8 cellular contexts compared by ENCODE assay signal in the genomic region with DNA sequence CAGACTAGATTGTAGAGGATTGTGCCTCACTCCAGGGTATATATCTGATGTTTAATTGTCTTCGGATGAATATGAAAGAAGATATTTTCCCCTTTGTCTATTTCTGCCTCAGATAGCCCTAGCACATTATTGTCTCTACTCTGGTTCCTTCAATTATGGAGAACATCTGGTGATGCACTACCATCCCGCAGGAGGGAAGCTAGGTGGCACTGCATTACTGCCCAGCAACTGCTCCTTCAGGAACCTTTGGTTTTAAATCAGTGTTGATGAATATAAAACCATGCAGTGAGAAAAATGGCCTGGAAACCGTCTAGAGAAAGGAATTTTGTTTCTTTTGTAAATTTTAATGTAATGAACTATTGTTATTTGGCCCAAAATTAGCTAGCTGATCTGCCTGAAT.
DNase-seq lines count a peak whose midpoint lies in the region; ATAC-seq and TF ChIP-seq lines count a peak whose summit lies in the region.

No MANE protein-coding gene starts in this region.

- H3K4me1 ChIP-seq in left ventricle myocardium inferior (no peaks in the 10 kb centered on the region), upper lobe of left lung (no peaks in the 10 kb centered on the region)

- H3K27ac ChIP-seq in left ventricle myocardium inferior (replicated peaks), result no peak overlapping the region
- no peak overlapping the region for H3K27ac ChIP-seq in upper lobe of left lung

- H3K4me3 ChIP-seq in GM12865 (ENCODE audit: low read depth, low read length), result no peak overlapping the region
- H3K4me3 ChIP-seq in left ventricle myocardium inferior, result no peak overlapping the region
- no peak overlapping the region for H3K4me3 ChIP-seq in upper lobe of left lung

- TF ChIP-seq CTCF in GM12865 (IDR thresholded peaks at IDR 0.05; ENCODE audit: insufficient read depth, low read depth, low read length, missing control alignments), result peak; percentile 34
- peak; percentile 75 for TF ChIP-seq CTCF in left ventricle myocardium inferior (IDR thresholded peaks at IDR 0.05; ENCODE audit: borderline replicate concordance)
- peak; percentile 17 to 52 (median 40) for TF ChIP-seq CTCF in upper lobe of left lung (IDR thresholded peaks at IDR 0.05)

- intact Hi-C loops in left ventricle myocardium inferior (cut with micrococcal nuclease), result loop anchor here (1.0 kb wide), 1 partner anchor 260 kb away; no protein-coding TSS in a partner anchor

- DNase-seq in A172 (ENCODE audit: low spot score) (peak; percentile 70), GM12865 (ENCODE audit: low read depth) (peak; percentile 18), left ventricle myocardium inferior (peak; percentile 24), upper lobe of left lung (no peak)

- WGBS in upper lobe of left lung, 2 donors, result 29 to 36% methylated on average over 3 of the region's 3 CpGs

- H3K9me3 ChIP-seq in left ventricle myocardium inferior (replicated peaks) (peaks cover 15% of the 10 kb centered on the region), upper lobe of left lung (no peaks in the 10 kb centered on the region)

- no peak for TF ChIP-seq POLR2A in upper lobe of left lung (IDR thresholded peaks at IDR 0.05)

- H3K36me3 ChIP-seq in left ventricle myocardium inferior, result no peaks in the 10 kb centered on the region
- H3K36me3 ChIP-seq in upper lobe of left lung, result no peaks in the 10 kb centered on the region

- ATAC-seq in SK-N-SH treated with all-trans-retinoic acid at 6 μM for 48 hours (peak; percentile 99), upper lobe of left lung (ENCODE audit: low FRiP score in 2 of 2) (peak in 1 of 2 donors; percentile 80), GM19455 (IDR thresholded peaks at IDR 0.05; ENCODE audit: unreplicated experiment) (no peak), HG03095 (IDR thresholded peaks at IDR 0.05; ENCODE audit: unreplicated experiment) (no peak), GM21390 (IDR thresholded peaks at IDR 0.05; ENCODE audit: unreplicated experiment) (no peak)

- H3K27me3 ChIP-seq in left ventricle myocardium inferior (ENCODE audit: low read depth) (no peaks in the 10 kb centered on the region), upper lobe of left lung (no peaks in the 10 kb centered on the region)

- TF ChIP-seq EP300 in upper lobe of left lung (IDR thresholded peaks at IDR 0.05), result no peak

TF ChIP-seq in SK-N-SH treated with all-trans-retinoic acid at 6 μM for 48 hours, 23 proteins besides CTCF, POLR2A, EP300 and RAD21:
- TF ChIP-seq OSR1 (CRISPR knock-in tag; IDR thresholded peaks at IDR 0.05) (no peak), CSDC2 (CRISPR knock-in tag; IDR thresholded peaks at IDR 0.05) (no peak), SNAI2 (CRISPR knock-in tag; IDR thresholded peaks at IDR 0.05) (no peak), RARB (CRISPR knock-in tag; IDR thresholded peaks at IDR 0.05) (no peak), ISL1 (CRISPR knock-in tag; IDR thresholded peaks at IDR 0.05) (no peak), TCF4 (CRISPR knock-in tag; IDR thresholded peaks at IDR 0.05; ENCODE audit: borderline replicate concordance) (no peak), GLIS3 (CRISPR knock-in tag; IDR thresholded peaks at IDR 0.05) (no peak), ARNTL (CRISPR knock-in tag; IDR thresholded peaks at IDR 0.05; ENCODE audit: borderline replicate concordance, low read depth) (no peak), ZFP30 (CRISPR knock-in tag; IDR thresholded peaks at IDR 0.05) (no peak), ESRRG (CRISPR knock-in tag; IDR thresholded peaks at IDR 0.05) (no peak), ZNF565 (CRISPR knock-in tag; conservative IDR thresholded peaks at IDR 0.05; ENCODE audit: low read depth) (no peak), ZFP3 (CRISPR knock-in tag; IDR thresholded peaks at IDR 0.05) (no peak), PPARA (CRISPR knock-in tag; IDR thresholded peaks at IDR 0.05; ENCODE audit: borderline replicate concordance) (no peak)
- TF ChIP-seq, protein P1, sequence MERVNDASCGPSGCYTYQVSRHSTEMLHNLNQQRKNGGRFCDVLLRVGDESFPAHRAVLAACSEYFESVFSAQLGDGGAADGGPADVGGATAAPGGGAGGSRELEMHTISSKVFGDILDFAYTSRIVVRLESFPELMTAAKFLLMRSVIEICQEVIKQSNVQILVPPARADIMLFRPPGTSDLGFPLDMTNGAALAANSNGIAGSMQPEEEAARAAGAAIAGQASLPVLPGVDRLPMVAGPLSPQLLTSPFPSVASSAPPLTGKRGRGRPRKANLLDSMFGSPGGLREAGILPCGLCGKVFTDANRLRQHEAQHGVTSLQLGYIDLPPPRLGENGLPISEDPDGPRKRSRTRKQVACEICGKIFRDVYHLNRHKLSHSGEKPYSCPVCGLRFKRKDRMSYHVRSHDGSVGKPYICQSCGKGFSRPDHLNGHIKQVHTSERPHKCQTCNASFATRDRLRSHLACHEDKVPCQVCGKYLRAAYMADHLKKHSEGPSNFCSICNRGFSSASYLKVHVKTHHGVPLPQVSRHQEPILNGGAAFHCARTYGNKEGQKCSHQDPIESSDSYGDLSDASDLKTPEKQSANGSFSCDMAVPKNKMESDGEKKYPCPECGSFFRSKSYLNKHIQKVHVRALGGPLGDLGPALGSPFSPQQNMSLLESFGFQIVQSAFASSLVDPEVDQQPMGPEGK (CRISPR knock-in tag; IDR thresholded peaks at IDR 0.05; ENCODE audit: borderline replicate concordance), result no peak
- TF ChIP-seq, protein P2, sequence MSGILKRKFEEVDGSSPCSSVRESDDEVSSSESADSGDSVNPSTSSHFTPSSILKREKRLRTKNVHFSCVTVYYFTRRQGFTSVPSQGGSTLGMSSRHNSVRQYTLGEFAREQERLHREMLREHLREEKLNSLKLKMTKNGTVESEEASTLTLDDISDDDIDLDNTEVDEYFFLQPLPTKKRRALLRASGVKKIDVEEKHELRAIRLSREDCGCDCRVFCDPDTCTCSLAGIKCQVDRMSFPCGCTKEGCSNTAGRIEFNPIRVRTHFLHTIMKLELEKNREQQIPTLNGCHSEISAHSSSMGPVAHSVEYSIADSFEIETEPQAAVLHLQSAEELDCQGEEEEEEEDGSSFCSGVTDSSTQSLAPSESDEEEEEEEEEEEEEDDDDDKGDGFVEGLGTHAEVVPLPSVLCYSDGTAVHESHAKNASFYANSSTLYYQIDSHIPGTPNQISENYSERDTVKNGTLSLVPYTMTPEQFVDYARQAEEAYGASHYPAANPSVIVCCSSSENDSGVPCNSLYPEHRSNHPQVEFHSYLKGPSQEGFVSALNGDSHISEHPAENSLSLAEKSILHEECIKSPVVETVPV (CRISPR knock-in tag; IDR thresholded peaks at IDR 0.05), result no peak
- TF ChIP-seq, protein P3, sequence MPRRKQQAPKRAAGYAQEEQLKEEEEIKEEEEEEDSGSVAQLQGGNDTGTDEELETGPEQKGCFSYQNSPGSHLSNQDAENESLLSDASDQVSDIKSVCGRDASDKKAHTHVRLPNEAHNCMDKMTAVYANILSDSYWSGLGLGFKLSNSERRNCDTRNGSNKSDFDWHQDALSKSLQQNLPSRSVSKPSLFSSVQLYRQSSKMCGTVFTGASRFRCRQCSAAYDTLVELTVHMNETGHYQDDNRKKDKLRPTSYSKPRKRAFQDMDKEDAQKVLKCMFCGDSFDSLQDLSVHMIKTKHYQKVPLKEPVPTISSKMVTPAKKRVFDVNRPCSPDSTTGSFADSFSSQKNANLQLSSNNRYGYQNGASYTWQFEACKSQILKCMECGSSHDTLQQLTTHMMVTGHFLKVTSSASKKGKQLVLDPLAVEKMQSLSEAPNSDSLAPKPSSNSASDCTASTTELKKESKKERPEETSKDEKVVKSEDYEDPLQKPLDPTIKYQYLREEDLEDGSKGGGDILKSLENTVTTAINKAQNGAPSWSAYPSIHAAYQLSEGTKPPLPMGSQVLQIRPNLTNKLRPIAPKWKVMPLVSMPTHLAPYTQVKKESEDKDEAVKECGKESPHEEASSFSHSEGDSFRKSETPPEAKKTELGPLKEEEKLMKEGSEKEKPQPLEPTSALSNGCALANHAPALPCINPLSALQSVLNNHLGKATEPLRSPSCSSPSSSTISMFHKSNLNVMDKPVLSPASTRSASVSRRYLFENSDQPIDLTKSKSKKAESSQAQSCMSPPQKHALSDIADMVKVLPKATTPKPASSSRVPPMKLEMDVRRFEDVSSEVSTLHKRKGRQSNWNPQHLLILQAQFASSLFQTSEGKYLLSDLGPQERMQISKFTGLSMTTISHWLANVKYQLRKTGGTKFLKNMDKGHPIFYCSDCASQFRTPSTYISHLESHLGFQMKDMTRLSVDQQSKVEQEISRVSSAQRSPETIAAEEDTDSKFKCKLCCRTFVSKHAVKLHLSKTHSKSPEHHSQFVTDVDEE (CRISPR knock-in tag; IDR thresholded peaks at IDR 0.05), result no peak
- TF ChIP-seq, protein P4, sequence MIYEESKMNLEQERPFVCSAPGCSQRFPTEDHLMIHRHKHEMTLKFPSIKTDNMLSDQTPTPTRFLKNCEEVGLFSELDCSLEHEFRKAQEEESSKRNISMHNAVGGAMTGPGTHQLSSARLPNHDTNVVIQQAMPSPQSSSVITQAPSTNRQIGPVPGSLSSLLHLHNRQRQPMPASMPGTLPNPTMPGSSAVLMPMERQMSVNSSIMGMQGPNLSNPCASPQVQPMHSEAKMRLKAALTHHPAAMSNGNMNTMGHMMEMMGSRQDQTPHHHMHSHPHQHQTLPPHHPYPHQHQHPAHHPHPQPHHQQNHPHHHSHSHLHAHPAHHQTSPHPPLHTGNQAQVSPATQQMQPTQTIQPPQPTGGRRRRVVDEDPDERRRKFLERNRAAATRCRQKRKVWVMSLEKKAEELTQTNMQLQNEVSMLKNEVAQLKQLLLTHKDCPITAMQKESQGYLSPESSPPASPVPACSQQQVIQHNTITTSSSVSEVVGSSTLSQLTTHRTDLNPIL (CRISPR knock-in tag; IDR thresholded peaks at IDR 0.05; ENCODE audit: low read depth), result no peak
- TF ChIP-seq, protein P5, sequence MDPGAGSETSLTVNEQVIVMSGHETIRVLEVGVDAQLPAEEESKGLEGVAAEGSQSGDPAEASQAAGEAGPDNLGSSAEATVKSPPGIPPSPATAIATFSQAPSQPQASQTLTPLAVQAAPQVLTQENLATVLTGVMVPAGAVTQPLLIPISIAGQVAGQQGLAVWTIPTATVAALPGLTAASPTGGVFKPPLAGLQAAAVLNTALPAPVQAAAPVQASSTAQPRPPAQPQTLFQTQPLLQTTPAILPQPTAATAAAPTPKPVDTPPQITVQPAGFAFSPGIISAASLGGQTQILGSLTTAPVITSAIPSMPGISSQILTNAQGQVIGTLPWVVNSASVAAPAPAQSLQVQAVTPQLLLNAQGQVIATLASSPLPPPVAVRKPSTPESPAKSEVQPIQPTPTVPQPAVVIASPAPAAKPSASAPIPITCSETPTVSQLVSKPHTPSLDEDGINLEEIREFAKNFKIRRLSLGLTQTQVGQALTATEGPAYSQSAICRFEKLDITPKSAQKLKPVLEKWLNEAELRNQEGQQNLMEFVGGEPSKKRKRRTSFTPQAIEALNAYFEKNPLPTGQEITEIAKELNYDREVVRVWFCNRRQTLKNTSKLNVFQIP (CRISPR knock-in tag; IDR thresholded peaks at IDR 0.05; ENCODE audit: borderline replicate concordance, low read depth), result no peak
TF ChIP-seq in SK-N-SH treated with all-trans-retinoic acid at 6 μM for 48 hours: peak in this region for 0.

Comparison
In these comparisons a context has a peak if more than half of its experiments do, and no peak if none do; other contexts are left out.
1. DNase-seq: peak in A172 (single experiment), GM12865 (single experiment) and left ventricle myocardium inferior (single experiment); none in upper lobe of left lung (0 of 2).
2. Peak in every context shown above with its lines, with median percentiles within 50 percentile points of each other: CTCF ChIP-seq.